Comparison of ENCODE assay signal across 22 cellular contexts in genomic region chr17:41322903-41323895, GRCh38. TPM values are rescaled to one million over a fixed set of nuclear protein-coding genes. Genes with fewer than 3 reads are reported as not detected.
DNase-seq lines count a peak whose midpoint lies in the region; ATAC-seq, FAIRE-seq and TF ChIP-seq lines count a peak whose summit lies in the region.
"Had no signal": no experiment of that assay in that cellular context is flagged by ENCODE, and none has a peak within 500 bp of the region (broad histone marks: within the 10 kb centered on the region; RNA-seq: fewer than 3 reads in every experiment).

No MANE protein-coding gene starts in this region.

- no peak overlapping the region for H3K9ac ChIP-seq in GM23248
- H3K9ac ChIP-seq in neuronal stem cell (ENCODE audit: low read depth, low read length, poor library complexity) = no peak overlapping the region
- H3K9ac ChIP-seq: parathyroid adenoma had no signal

- peak overlapping the region; percentile 80 for H2AK5ac ChIP-seq in neuronal stem cell (ENCODE audit: low read depth, low read length)

- no peak overlapping the region for H3K23ac ChIP-seq in neuronal stem cell (ENCODE audit: low read depth, low read length, poor library complexity)

- 96 to 99% methylated on average over 11 of the region's 11 CpGs for WGBS in GM23248 (ENCODE audit: low coverage in 1 of 2, low lambda C conversion rate in 2 of 2, missing lambda C conversion rate in 2 of 2), 2 experiments
- no CpG with 5 or more reads among the region's 11 CpGs for WGBS in neuronal stem cell (ENCODE audit: extremely low coverage in 2 of 2, insufficient read length in 2 of 2, insufficient replicate concordance in 1 of 2), 2 donors

- no peaks in the 10 kb centered on the region for H4K20me1 ChIP-seq in GM23248 (ENCODE audit: insufficient read depth)

- H3K4me1 ChIP-seq in CD4-positive, alpha-beta memory T cell (ENCODE audit: insufficient read depth, low read length) = peaks cover 61% of the 10 kb centered on the region
- peaks cover 9% of the 10 kb centered on the region for H3K4me1 ChIP-seq in GM23248 (ENCODE audit: insufficient read depth)
- H3K4me1 ChIP-seq in neuronal stem cell (ENCODE audit: control insufficient read depth in 2 of 2, insufficient read depth in 1 of 2, low read depth in 1 of 2, low read length in 2 of 2) = no peaks in the 10 kb centered on the region
- no peaks in the 10 kb centered on the region; the same call in 1 of the 2 replicates for H3K4me1 ChIP-seq in BE2C
- H3K4me1 ChIP-seq: parathyroid adenoma had no signal

- H3K79me1 ChIP-seq in neuronal stem cell (ENCODE audit: low read depth, low read length) = no peaks in the 10 kb centered on the region

- no peaks in the 10 kb centered on the region for H3K27me3 Mint-ChIP-seq in CD4-positive, alpha-beta memory T cell
- H3K27me3 Mint-ChIP-seq in central memory CD8-positive, alpha-beta T cell = no peaks in the 10 kb centered on the region
- H3K27me3 Mint-ChIP-seq: activated CD4-positive, alpha-beta T cell treated with anti-CD3 and anti-CD28 coated beads for 36 hours had no signal

- no peak overlapping the region for H3K4ac ChIP-seq in neuronal stem cell (ENCODE audit: low read length)

- peak overlapping the region in 2 of 8 donors; percentile 26 to 38 for H3K4me3 Mint-ChIP-seq in CD4-positive, alpha-beta memory T cell
- peak overlapping the region; percentile 27 for H3K4me3 Mint-ChIP-seq in central memory CD8-positive, alpha-beta T cell
- H3K4me3 Mint-ChIP-seq: activated CD4-positive, alpha-beta T cell treated with anti-CD3 and anti-CD28 coated beads for 36 hours; GM23338; memory B cell; stimulated activated memory B cell treated with anti-CD40 and anti-IgM and Interleukin-4, amounts not matched to agents 10 μg/mL and 1 μg/mL and 100 μg/mL, for 72 hours had no signal

- H3K36me3 ChIP-seq in CD4-positive, alpha-beta memory T cell (ENCODE audit: insufficient read depth, low read length) = no peaks in the 10 kb centered on the region
- H3K36me3 ChIP-seq in GM23248 (ENCODE audit: low read depth) (no peaks in the 10 kb centered on the region), neuronal stem cell (replicated peaks in 1 of 2; ENCODE audit: control insufficient read depth in 2 of 2, insufficient read depth in 2 of 2, low read length in 2 of 2) (no peaks in the 10 kb centered on the region), BE2C (no peaks in the 10 kb centered on the region)
- H3K36me3 ChIP-seq: spleen had no signal

- H3K27ac ChIP-seq in CD4-positive, alpha-beta memory T cell (ENCODE audit: low read depth, low read length) = no peak overlapping the region
- H3K27ac ChIP-seq in GM23248 (no peak overlapping the region), neuronal stem cell (replicated peaks; ENCODE audit: low read length) (no peak overlapping the region)
- H3K27ac ChIP-seq: C4-2B, parathyroid adenoma, spleen had no signal

- H3K18ac ChIP-seq in neuronal stem cell (ENCODE audit: low read length) = peak overlapping the region; percentile 70

- CTCF ChIA-PET in CD4-positive, alpha-beta memory T cell (lab: Charles Lee; ENCODE audit: partially characterized antibody) = interaction anchor here (0.8 to 5.2 kb wide), 63 partner anchors 8 to 467 kb away, joined by 3 to 55 read pairs (median 4); partner anchors contain the start of genes KRT36, KRTAP16-1, KRTAP29-1 and KRTAP4-11

- no peak overlapping the region for H4K91ac ChIP-seq in neuronal stem cell (ENCODE audit: low read depth, low read length, poor library complexity)

- H3K9me2 ChIP-seq in GM23248 (ENCODE audit: insufficient read depth) = no peaks in the 10 kb centered on the region

- H2AFZ ChIP-seq in GM23248 (peak overlapping the region; percentile 85; the same call in 1 of the 2 replicates), neuronal stem cell (ENCODE audit: low read length) (no peak overlapping the region)

- H3K14ac ChIP-seq in neuronal stem cell (ENCODE audit: low read length) = no peak overlapping the region

- no peak overlapping the region for H4K8ac ChIP-seq in neuronal stem cell (ENCODE audit: low read depth, low read length)

- peak overlapping the region; percentile 85 to 92 (median 85) for H3K27ac Mint-ChIP-seq in CD4-positive, alpha-beta memory T cell
- peak overlapping the region; percentile 70 for H3K27ac Mint-ChIP-seq in central memory CD8-positive, alpha-beta T cell (ENCODE audit: low read depth)
- H3K27ac Mint-ChIP-seq: activated CD4-positive, alpha-beta T cell treated with anti-CD3 and anti-CD28 coated beads for 36 hours; GM23338; memory B cell; stimulated activated memory B cell treated with anti-CD40 and anti-IgM and Interleukin-4, amounts not matched to agents 10 μg/mL and 1 μg/mL and 100 μg/mL, for 72 hours had no signal

- peak overlapping the region; percentile 59 for H2BK5ac ChIP-seq in neuronal stem cell (ENCODE audit: low read length)

- intact Hi-C loops in CD4-positive, alpha-beta memory T cell (cut with micrococcal nuclease) = loop anchor here (2.0 to 5.0 kb wide), 8 partner anchors 16 to 521 kb away; partner anchors contain the start of gene KRTAP4-16

- no peak for FAIRE-seq in frontal cortex (lab: Jason Lieb, UNC)

- in situ Hi-C loops in GM23248 (cut with MboI) = loop anchor here (10.0 kb wide), 1 partner anchor 418 kb away; no protein-coding TSS in a partner anchor

- no peaks in the 10 kb centered on the region for H3F3A ChIP-seq in GM23248 (ENCODE audit: insufficient read depth)

- no peak overlapping the region for H3K4me3 ChIP-seq in CD4-positive, alpha-beta memory T cell (ENCODE audit: low read length in 2 of 2)
- H3K4me3 ChIP-seq in GM23248 = no peak overlapping the region
- no peak overlapping the region for H3K4me3 ChIP-seq in neuronal stem cell (ENCODE audit: low read length in 2 of 2)
- no peak overlapping the region for H3K4me3 ChIP-seq in BE2C (ENCODE audit: low read depth, low read length)
- H3K4me3 ChIP-seq: GM23338, spleen had no signal

- no peak for DNase-seq in CD4-positive, alpha-beta memory T cell
- no peak for DNase-seq in GM23248
- no peak for DNase-seq in central memory CD8-positive, alpha-beta T cell (ENCODE audit: low spot score in 2 of 2)
- DNase-seq in neuronal stem cell (ENCODE audit: low spot score) = no peak
- no peak for DNase-seq in BE2C
- no peak for DNase-seq in frontal cortex (ENCODE audit: low spot score in 2 of 2)
- DNase-seq: NCI-H524 treated with DMSO at 0.1 percent for 48 hours; right cardiac atrium; spleen; stimulated activated CD4-positive, alpha-beta T cell treated with anti-CD3 and anti-CD28 coated beads, Interleukin-2, amount 100 ng/mL, for 48 hours had no signal

- no peak overlapping the region for H3K4me2 ChIP-seq in GM23248 (ENCODE audit: unreplicated experiment)
- no peak overlapping the region for H3K4me2 ChIP-seq in neuronal stem cell (ENCODE audit: insufficient read depth, low read length, poor library complexity, severe bottlenecking)
- H3K4me2 ChIP-seq: GM23338 had no signal

- TF ChIP-seq CTCF in BE2C (IDR thresholded peaks at IDR 0.05; ENCODE audit: low read depth, low read length) = no peak

- no peak overlapping the region for H2BK120ac ChIP-seq in neuronal stem cell (ENCODE audit: low read depth, low read length)

- no peaks in the 10 kb centered on the region for H3K27me3 ChIP-seq in CD4-positive, alpha-beta memory T cell (ENCODE audit: insufficient read depth, low read length)
- no peaks in the 10 kb centered on the region for H3K27me3 ChIP-seq in GM23248 (replicated peaks; ENCODE audit: insufficient read depth)
- H3K27me3 ChIP-seq in neuronal stem cell (ENCODE audit: control insufficient read depth in 3 of 3, insufficient read depth in 3 of 3, low read depth in 1 of 3, low read length in 3 of 3) = no peaks in the 10 kb centered on the region
- no peaks in the 10 kb centered on the region; the same call in 1 of the 2 replicates for H3K27me3 ChIP-seq in BE2C
- H3K27me3 ChIP-seq: spleen had no signal

- ATAC-seq in central memory CD8-positive, alpha-beta T cell (replicated peaks; ENCODE audit: extremely low read depth, poor library complexity, severe bottlenecking) = no peak
- ATAC-seq in GM18867 (IDR thresholded peaks at IDR 0.05; ENCODE audit: unreplicated experiment) = no peak
- ATAC-seq: right cardiac atrium; stimulated activated memory B cell treated with anti-CD40 and anti-IgM and Interleukin-4, amounts not matched to agents 10 μg/mL and 1 μg/mL and 100 μg/mL, for 72 hours had no signal

- H2BK15ac ChIP-seq in neuronal stem cell (ENCODE audit: low read length) = peak overlapping the region; percentile 10

- peaks cover 25 to 63% (median 47%) of the 10 kb centered on the region in 4 donors for H3K4me1 Mint-ChIP-seq in CD4-positive, alpha-beta memory T cell
- peaks cover 36% of the 10 kb centered on the region for H3K4me1 Mint-ChIP-seq in central memory CD8-positive, alpha-beta T cell
- H3K4me1 Mint-ChIP-seq: GM23338 had no signal

- H3K9me3 Mint-ChIP-seq in CD4-positive, alpha-beta memory T cell = peaks cover 0 to 20% (median 6%) of the 10 kb centered on the region in 8 donors
- no peaks in the 10 kb centered on the region for H3K9me3 Mint-ChIP-seq in central memory CD8-positive, alpha-beta T cell

- no peaks in the 10 kb centered on the region for H3K9me3 ChIP-seq in CD4-positive, alpha-beta memory T cell (ENCODE audit: control insufficient read depth in 1 of 2, low read length in 2 of 2)
- H3K9me3 ChIP-seq in GM23248 (ENCODE audit: low read depth) = peaks cover 3% of the 10 kb centered on the region
- no peaks in the 10 kb centered on the region for H3K9me3 ChIP-seq in neuronal stem cell (replicated peaks in 1 of 2; ENCODE audit: control insufficient read depth in 2 of 2, insufficient read depth in 1 of 2, low read depth in 1 of 2, low read length in 2 of 2)
- H3K9me3 ChIP-seq in BE2C = no peaks in the 10 kb centered on the region

- H2BK12ac ChIP-seq in neuronal stem cell (ENCODE audit: low read length) = peak overlapping the region; percentile 44

- no peaks in the 10 kb centered on the region for H3K79me2 ChIP-seq in GM23248 (ENCODE audit: insufficient read depth)
- H3K79me2 ChIP-seq: parathyroid adenoma had no signal

- H3K36me3 Mint-ChIP-seq in CD4-positive, alpha-beta memory T cell = peaks cover 2 to 3% of the 10 kb centered on the region in 2 donors
- peaks cover 8% of the 10 kb centered on the region for H3K36me3 Mint-ChIP-seq in central memory CD8-positive, alpha-beta T cell (ENCODE audit: insufficient read depth)
- H3K36me3 Mint-ChIP-seq: stimulated activated memory B cell treated with anti-CD40 and anti-IgM and Interleukin-4, amounts not matched to agents 10 μg/mL and 1 μg/mL and 100 μg/mL, for 72 hours had no signal

- POLR2A ChIA-PET in CD4-positive, alpha-beta memory T cell (lab: Charles Lee; ENCODE audit: partially characterized antibody) = interaction anchor here (0.8 to 6.7 kb wide), 13 partner anchors 9 to 366 kb away, joined by 3 to 59 read pairs (median 4); partner anchors contain the start of gene KRTAP16-1

RNA-seq across cellular contexts. Expression of gene KRTAP17-1, which starts 7.7 kb away (rescaled TPM):
- not detected for total RNA-seq in CD4-positive, alpha-beta memory T cell
- polyA plus RNA-seq in CD4-positive, alpha-beta memory T cell = not detected
- not detected in 2 replicates for total RNA-seq in GM23248 (2014; rRNA removed; shearing (Covaris generic))
- polyA plus RNA-seq in GM23248 (2016; fragmentation: Nextera tagmentation; extraction: Ambion mirVana) = not detected in 2 replicates
- polyA plus RNA-seq in neuronal stem cell (2013, experiment 1 of 2) = not detected
- not detected for polyA plus RNA-seq in neuronal stem cell (2013, experiment 2 of 2)
- not detected for polyA plus RNA-seq in BE2C (2012; ENCODE audit: insufficient read depth, insufficient read length, low read depth)
- not detected for total RNA-seq in frontal cortex
- total RNA-seq: activated CD4-positive, alpha-beta T cell treated with anti-CD3 and anti-CD28 coated beads for 36 hours; cerebellum; esophagus mucosa; GM23338; left colon; right cardiac atrium; spleen; T-helper 2 cell treated with Interferon-gamma antibody and Interleukin-4, amounts not matched to agents 100 ng/mL and 5 ng/mL, for 36 hours had no signal
- polyA plus RNA-seq: AG04450, GM23338, right cardiac atrium, spleen had no signal

RNA-seq across cellular contexts. Expression of gene KRTAP16-1, which starts 14.1 kb away (rescaled TPM):
- total RNA-seq in CD4-positive, alpha-beta memory T cell = under 1 TPM in 1 of 2 experiments, not detected in 1; 0.28 TPM
- polyA plus RNA-seq in CD4-positive, alpha-beta memory T cell = not detected
- total RNA-seq in GM23248 (2014; rRNA removed; shearing (Covaris generic)) = not detected in 2 replicates
- polyA plus RNA-seq in GM23248 (2016; fragmentation: Nextera tagmentation; extraction: Ambion mirVana) = not detected in 2 replicates
- polyA plus RNA-seq in neuronal stem cell (2013, experiment 1 of 2) = not detected
- not detected for polyA plus RNA-seq in neuronal stem cell (2013, experiment 2 of 2)
- polyA plus RNA-seq in BE2C (2012; ENCODE audit: insufficient read depth, insufficient read length, low read depth) = not detected
- not detected for total RNA-seq in frontal cortex
- total RNA-seq: activated CD4-positive, alpha-beta T cell treated with anti-CD3 and anti-CD28 coated beads for 36 hours; cerebellum; esophagus mucosa; GM23338; left colon; right cardiac atrium; spleen; T-helper 2 cell treated with Interferon-gamma antibody and Interleukin-4, amounts not matched to agents 100 ng/mL and 5 ng/mL, for 36 hours had no signal
- polyA plus RNA-seq: AG04450, GM23338, right cardiac atrium, spleen had no signal

RNA-seq across cellular contexts. Expression of gene KRTAP29-1, which starts 20.5 kb away (rescaled TPM):
- not detected for total RNA-seq in CD4-positive, alpha-beta memory T cell
- polyA plus RNA-seq in CD4-positive, alpha-beta memory T cell = not detected
- total RNA-seq in GM23248 (2014; rRNA removed; shearing (Covaris generic)) = not detected in 2 replicates
- polyA plus RNA-seq in GM23248 (2016; fragmentation: Nextera tagmentation; extraction: Ambion mirVana) = not detected in 2 replicates
- polyA plus RNA-seq in neuronal stem cell (2013, experiment 1 of 2) = not detected
- polyA plus RNA-seq in neuronal stem cell (2013, experiment 2 of 2) = not detected
- not detected for polyA plus RNA-seq in BE2C (2012; ENCODE audit: insufficient read depth, insufficient read length, low read depth)
- not detected for total RNA-seq in frontal cortex
- total RNA-seq: activated CD4-positive, alpha-beta T cell treated with anti-CD3 and anti-CD28 coated beads for 36 hours; cerebellum; esophagus mucosa; GM23338; left colon; right cardiac atrium; spleen; T-helper 2 cell treated with Interferon-gamma antibody and Interleukin-4, amounts not matched to agents 100 ng/mL and 5 ng/mL, for 36 hours had no signal
- polyA plus RNA-seq: AG04450, GM23338, right cardiac atrium, spleen had no signal

RNA-seq across cellular contexts. Expression of gene KRT33A, which starts 27.4 kb away (rescaled TPM):
- total RNA-seq in CD4-positive, alpha-beta memory T cell = not detected
- polyA plus RNA-seq in CD4-positive, alpha-beta memory T cell = not detected
- total RNA-seq in GM23248 (2014; rRNA removed; shearing (Covaris generic)) = not detected in 2 replicates
- polyA plus RNA-seq in GM23248 (2016; fragmentation: Nextera tagmentation; extraction: Ambion mirVana) = not detected in 2 replicates
- polyA plus RNA-seq in neuronal stem cell (2013, experiment 1 of 2) = not detected
- polyA plus RNA-seq in neuronal stem cell (2013, experiment 2 of 2) = not detected
- not detected for polyA plus RNA-seq in BE2C (2012; ENCODE audit: insufficient read depth, insufficient read length, low read depth)
- total RNA-seq in frontal cortex = not detected
- total RNA-seq: activated CD4-positive, alpha-beta T cell treated with anti-CD3 and anti-CD28 coated beads for 36 hours; cerebellum; GM23338; left colon; right cardiac atrium; spleen; T-helper 2 cell treated with Interferon-gamma antibody and Interleukin-4, amounts not matched to agents 100 ng/mL and 5 ng/mL, for 36 hours had no signal
- polyA plus RNA-seq: AG04450, GM23338, right cardiac atrium, spleen had no signal

RNA-seq across cellular contexts. Expression of gene KRT33B, which starts 46.4 kb away (rescaled TPM):
- total RNA-seq in CD4-positive, alpha-beta memory T cell = not detected
- polyA plus RNA-seq in CD4-positive, alpha-beta memory T cell = not detected
- total RNA-seq in GM23248 (2014; rRNA removed; shearing (Covaris generic)) = 0.25 and 0.76 TPM in 2 replicates
- polyA plus RNA-seq in GM23248 (2016; fragmentation: Nextera tagmentation; extraction: Ambion mirVana) = 1.0 and 1.2 TPM in 2 replicates
- polyA plus RNA-seq in neuronal stem cell (2013, experiment 1 of 2) = not detected
- not detected for polyA plus RNA-seq in neuronal stem cell (2013, experiment 2 of 2)
- not detected for polyA plus RNA-seq in BE2C (2012; ENCODE audit: insufficient read depth, insufficient read length, low read depth)
- total RNA-seq in frontal cortex = not detected
- total RNA-seq: activated CD4-positive, alpha-beta T cell treated with anti-CD3 and anti-CD28 coated beads for 36 hours; cerebellum; esophagus mucosa; GM23338; left colon; right cardiac atrium; spleen; T-helper 2 cell treated with Interferon-gamma antibody and Interleukin-4, amounts not matched to agents 100 ng/mL and 5 ng/mL, for 36 hours had no signal
- polyA plus RNA-seq: AG04450, GM23338, right cardiac atrium, spleen had no signal
